Comparison of ENCODE assay signal across 18 cellular contexts in the genomic region with DNA sequence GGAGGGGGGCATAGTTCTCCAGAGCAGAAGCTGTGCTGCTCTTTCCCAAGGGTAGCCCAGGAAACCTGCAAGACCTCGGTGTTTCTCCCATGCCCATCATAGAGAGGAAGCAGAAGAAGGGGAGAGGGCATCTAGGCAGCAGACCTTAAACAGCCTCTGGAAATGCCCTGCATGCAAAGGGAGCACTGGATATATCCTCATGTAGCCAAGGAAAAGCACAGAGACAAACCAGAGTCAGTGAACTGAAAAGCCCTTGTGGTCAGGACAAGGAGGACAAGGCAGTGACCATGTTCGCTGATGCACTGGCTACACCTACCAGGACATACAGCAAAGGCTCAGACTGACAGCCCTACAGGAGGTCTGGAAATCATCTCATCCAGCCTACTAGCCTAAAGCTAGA. TPM values are rescaled to one million over a fixed set of nuclear protein-coding genes. Genes with fewer than 3 reads are reported as not detected.
DNase-seq lines count a peak whose midpoint lies in the region; ATAC-seq and TF ChIP-seq lines count a peak whose summit lies in the region.
"Had no signal": no experiment of that assay in that cellular context is flagged by ENCODE, and none has a peak within 500 bp of the region (broad histone marks: within the 10 kb centered on the region; RNA-seq: fewer than 3 reads in every experiment).

No MANE protein-coding gene starts in this region.

- TF ChIP-seq POLR2A in breast epithelium (IDR thresholded peaks at IDR 0.05), result no peak

- no peak overlapping the region for H3K27ac Mint-ChIP-seq in MCF 10A (ENCODE audit: low read depth, unreplicated experiment)
- H3K27ac Mint-ChIP-seq: activated CD8-positive, alpha-beta T cell treated with anti-CD3 and anti-CD28 coated beads, Interleukin-2, amount 10 ng/mL, durations not matched to agents 7 days and 5 days had no signal

- H3K36me3 Mint-ChIP-seq in MCF 10A (ENCODE audit: insufficient read depth, unreplicated experiment), result peaks cover under 1% of the 10 kb centered on the region

- H3K27me3 Mint-ChIP-seq in MCF 10A (ENCODE audit: insufficient read depth, unreplicated experiment), result no peaks in the 10 kb centered on the region

- H3K79me2 ChIP-seq in PC-9 (ENCODE audit: low read depth), result no peaks in the 10 kb centered on the region

- no peaks in the 10 kb centered on the region for H3K9me3 Mint-ChIP-seq in MCF 10A (ENCODE audit: unreplicated experiment)

- no peak for ATAC-seq in GM21360 (IDR thresholded peaks at IDR 0.05; ENCODE audit: unreplicated experiment)
- ATAC-seq: activated CD8-positive, alpha-beta T cell treated with anti-CD3 and anti-CD28 coated beads, Interleukin-2, amount 10 ng/mL, durations not matched to agents 7 days and 5 days; left lung; right cardiac atrium; upper lobe of right lung had no signal

- H3K27ac ChIP-seq in breast epithelium, result peak overlapping the region; percentile 68 to 73
- H3K27ac ChIP-seq in PC-9, result peak overlapping the region; percentile 61
- no peak overlapping the region for H3K27ac ChIP-seq in substantia nigra (ENCODE audit: low read depth, low read length, poor library complexity, severe bottlenecking)
- H3K27ac ChIP-seq: esophagus squamous epithelium, left lung, upper lobe of right lung had no signal

- peaks cover 8% of the 10 kb centered on the region for H3K4me1 Mint-ChIP-seq in MCF 10A (ENCODE audit: insufficient read depth, unreplicated experiment)

- H2AFZ ChIP-seq in PC-9, result 0 out of 2 replicates have a peak overlapping the region, but pooled peaks have one; percentile 24

- H3K27me3 ChIP-seq in breast epithelium (no peaks in the 10 kb centered on the region), PC-9 (ENCODE audit: insufficient read depth, low read depth) (no peaks in the 10 kb centered on the region)
- H3K27me3 ChIP-seq: upper lobe of right lung had no signal

- no peaks in the 10 kb centered on the region for H3K9me2 ChIP-seq in PC-9 (ENCODE audit: insufficient read depth)

- H3K4me3 ChIP-seq in breast epithelium, result no peak overlapping the region
- H3K4me3 ChIP-seq in PC-9, result no peak overlapping the region
- H3K4me3 ChIP-seq: esophagus squamous epithelium, left lung, upper lobe of right lung had no signal

- intact Hi-C loops in breast epithelium (cut with DNase I; ENCODE audit: low total_unique reads), result no loop called here
- intact Hi-C loops in MCF 10A (cut with micrococcal nuclease), result loop anchor here (10.0 kb wide), 1 partner anchor 231 kb away; no protein-coding TSS in a partner anchor
- intact Hi-C loops in PC-9 (cut with micrococcal nuclease; ENCODE audit: unreplicated experiment), result no loop called here

- no peaks in the 10 kb centered on the region for H3K4me1 ChIP-seq in breast epithelium
- H3K4me1 ChIP-seq in PC-9 (replicated peaks; ENCODE audit: insufficient read depth), result peaks cover 54% of the 10 kb centered on the region
- H3K4me1 ChIP-seq: upper lobe of right lung had no signal

- no peaks in the 10 kb centered on the region for H4K20me1 ChIP-seq in PC-9 (ENCODE audit: insufficient read depth)

- POLR2A ChIA-PET in MCF 10A (lab: Yijun Ruan, JAX), result interaction anchor here (1.4 to 2.0 kb wide), 2 partner anchors 52 to 114 kb away, joined by 4 to 5 read pairs; a partner anchor contains a TSS
- POLR2A ChIA-PET in PC-9 (lab: Charles Lee; ENCODE audit: unreplicated experiment), result no interaction called here

- BruUV-seq in MCF 10A (replicated peaks; lab: Mats Ljungman, UMichigan) (no TSS peak), PC-9 (replicated peaks; lab: Mats Ljungman, UMichigan) (no TSS peak)

- H3K4me3 Mint-ChIP-seq in MCF 10A (ENCODE audit: unreplicated experiment), result no peak overlapping the region
- H3K4me3 Mint-ChIP-seq: activated CD8-positive, alpha-beta T cell treated with anti-CD3 and anti-CD28 coated beads, Interleukin-2, amount 10 ng/mL, durations not matched to agents 7 days and 5 days had no signal

- H3K36me3 ChIP-seq in breast epithelium (no peaks in the 10 kb centered on the region), PC-9 (ENCODE audit: low read depth) (no peaks in the 10 kb centered on the region)
- H3K36me3 ChIP-seq: esophagus squamous epithelium, left lung, upper lobe of right lung had no signal

- H3K4me2 ChIP-seq in PC-9, result peak overlapping the region; percentile 43

- peaks cover 46% of the 10 kb centered on the region for H3F3A ChIP-seq in PC-9 (ENCODE audit: insufficient read depth, low read depth)

- CTCF ChIA-PET in MCF 10A (lab: Yijun Ruan, JAX), result interaction anchor here (0.9 to 10.0 kb wide), 2 partner anchors 18 to 116 kb away, joined by 3 to 176 read pairs; no protein-coding TSS in a partner anchor
- CTCF ChIA-PET in PC-9 (lab: Charles Lee), result no interaction called here

- TF ChIP-seq CTCF in breast epithelium (IDR thresholded peaks at IDR 0.05) (no peak), MCF 10A (IDR thresholded peaks at IDR 0.05; ENCODE audit: unreplicated experiment) (no peak), PC-9 (conservative IDR thresholded peaks at IDR 0.05) (no peak)

- H3K9me3 ChIP-seq in breast epithelium (no peaks in the 10 kb centered on the region), PC-9 (ENCODE audit: insufficient read depth, low read depth) (no peaks in the 10 kb centered on the region)
- H3K9me3 ChIP-seq: esophagus squamous epithelium, left lung, upper lobe of right lung had no signal

- DNase-seq in breast epithelium (ENCODE audit: low spot score in 2 of 2), result no peak
- DNase-seq in MCF 10A (ENCODE audit: unreplicated experiment), result no peak
- no peak for DNase-seq in PC-9
- peak; percentile 68 for DNase-seq in islet precursor cell
- no peak for DNase-seq in substantia nigra (lab: John Stamatoyannopoulos, UW)
- DNase-seq in NCI-H2029 treated with DMSO at 0.1 percent for 48 hours (lab: John Stamatoyannopoulos, UW), result no peak
- DNase-seq in anterior cingulate cortex (lab: John Stamatoyannopoulos, UW), result no peak
- DNase-seq: activated CD8-positive, alpha-beta T cell treated with anti-CD3 and anti-CD28 coated beads, Interleukin-2, amount 10 ng/mL, durations not matched to agents 7 days and 5 days; activated effector memory CD4-positive, alpha-beta T cell treated with Interleukin-2 at 50 U/mL for 16 hours; esophagus squamous epithelium; HCEC 1CT; left lung; naive B cell; right cardiac atrium; SHP77 treated with DMSO at 0.1 percent for 48 hours; stimulated activated CD4-positive, alpha-beta T cell treated with anti-CD3 and anti-CD28 coated beads, Interleukin-2, amount 100 ng/mL, for 48 hours; upper lobe of right lung had no signal

RNA-seq across cellular contexts. Expression of a gene that starts 4.2 kb away (rescaled TPM):
- total RNA-seq in breast epithelium, result 10 to 100 TPM; 33.3 to 52.8 (median 40.6) TPM
- 6.6 and 9.3 TPM in 2 replicates for total RNA-seq in MCF 10A (2022)
- total RNA-seq in PC-9 (2021), result 15.7 and 19.5 TPM in 2 replicates

RNA-seq across cellular contexts. Expression of a gene that starts 51.5 kb away (rescaled TPM):
- total RNA-seq in breast epithelium, result 10 to 100 TPM; 43.6 to 93.2 (median 47.7) TPM
- total RNA-seq in MCF 10A (2022), result 132 TPM in 2 replicates
- total RNA-seq in PC-9 (2021), result 117 and 118 TPM in 2 replicates
